In genomic region chr6:29813809-29814208, GRCh38 we compare ENCODE assay signal across 17 cellular contexts. TPM values are rescaled to one million over a fixed set of nuclear protein-coding genes. Genes with fewer than 3 reads are reported as not detected.
DNase-seq lines count a peak whose midpoint lies in the region; ATAC-seq and TF ChIP-seq lines count a peak whose summit lies in the region.
"Had no signal": no experiment of that assay in that cellular context is flagged by ENCODE, and none has a peak within 500 bp of the region (broad histone marks: within the 10 kb centered on the region; RNA-seq: fewer than 3 reads in every experiment).

No MANE protein-coding gene starts in this region.

- no peaks in the 10 kb centered on the region for H3K9me3 ChIP-seq in IMR-90 (ENCODE audit: control insufficient read depth, insufficient read depth, low read length)
- H3K9me3 ChIP-seq: BLaER1 treated with 17β-estradiol and CSF1 and Interleukin-3, amounts not matched to agents 10 nM and 100 nM; right atrium auricular region had no signal

- TF ChIP-seq POLR2A in IMR-90 (IDR thresholded peaks at IDR 0.05; ENCODE audit: low read depth, low read length) = no peak

- no peak overlapping the region for H3K4me3 ChIP-seq in IMR-90 (ENCODE audit: insufficient read depth, low read depth, low read length)
- H3K4me3 ChIP-seq: BLaER1 treated with 17β-estradiol and CSF1 and Interleukin-3, amounts not matched to agents 10 nM and 100 nM; right atrium auricular region had no signal

- POLR2A ChIA-PET in IMR-90 (lab: Charles Lee; ENCODE audit: unreplicated experiment) = no interaction called here

- no peak overlapping the region for H2BK5ac ChIP-seq in IMR-90 (ENCODE audit: low read depth, low read length, poor library complexity, severe bottlenecking)

- H3K27ac Mint-ChIP-seq in Calu3 (ENCODE audit: unreplicated experiment) = peak overlapping the region; percentile 46

- H3K9me3 Mint-ChIP-seq in Calu3 (ENCODE audit: low read depth, unreplicated experiment) = no peaks in the 10 kb centered on the region

- no peak overlapping the region for H3K14ac ChIP-seq in IMR-90 (replicated peaks; ENCODE audit: low read depth, low read length)

- DNase-seq in Calu3 (peak; percentile 54), IMR-90 (peak; percentile 8), SKM-1 (lab: John Stamatoyannopoulos, UW; ENCODE audit: unreplicated experiment) (peak; percentile 6), iris pigment epithelial cell (ENCODE audit: low read depth) (peak; percentile 33), NCI-H1436 (lab: John Stamatoyannopoulos, UW) (no peak)
- DNase-seq: activated CD8-positive, alpha-beta memory T cell treated with anti-CD3 and anti-CD28 coated beads, Interleukin-2, amount 50 U/mL, for 4 hours; anterior cingulate cortex; H7; Karpas-422; mesendoderm; NCI-H524 treated with DMSO at 0.1 percent for 48 hours; T-helper 9 cell had no signal

- in situ Hi-C loops in IMR-90 (cut with MboI; ENCODE audit: low sequenced_read_pairs) = no loop called here

- BruUV-seq in Calu3 (replicated peaks; lab: Mats Ljungman, UMichigan) = no TSS peak
- no TSS peak for BruUV-seq in IMR-90 (replicated peaks; lab: Mats Ljungman, UMichigan)

- H4K91ac ChIP-seq in IMR-90 (ENCODE audit: insufficient read depth, low read depth, low read length) = no peak overlapping the region

- no peak overlapping the region for H2AK5ac ChIP-seq in IMR-90 (ENCODE audit: low read depth, low read length)

- H3K36me3 ChIP-seq in IMR-90 (ENCODE audit: control insufficient read depth, insufficient read depth, low read length) = no peaks in the 10 kb centered on the region
- H3K36me3 ChIP-seq: BLaER1 treated with 17β-estradiol and CSF1 and Interleukin-3, amounts not matched to agents 10 nM and 100 nM; right atrium auricular region had no signal

- H2BK120ac ChIP-seq in IMR-90 (ENCODE audit: low read depth, low read length) = no peak overlapping the region

- H3K4me1 ChIP-seq in IMR-90 (ENCODE audit: control insufficient read depth, insufficient read depth, low read length) = no peaks in the 10 kb centered on the region
- H3K4me1 ChIP-seq: right atrium auricular region had no signal

- H3K27me3 ChIP-seq in IMR-90 (ENCODE audit: control insufficient read depth, insufficient read depth, low read length) = peaks cover 2% of the 10 kb centered on the region; the same call in 1 of the 2 replicates
- H3K27me3 ChIP-seq: BLaER1 treated with 17β-estradiol and CSF1 and Interleukin-3, amounts not matched to agents 10 nM and 100 nM; right atrium auricular region had no signal

- no peak overlapping the region for H3K4me3 Mint-ChIP-seq in Calu3 (ENCODE audit: low read depth, unreplicated experiment)

- no peak overlapping the region for H3K18ac ChIP-seq in IMR-90 (ENCODE audit: low read depth, low read length)

- peaks cover 29% of the 10 kb centered on the region for H3K27me3 Mint-ChIP-seq in Calu3 (ENCODE audit: unreplicated experiment)

- H3K4ac ChIP-seq in IMR-90 (ENCODE audit: low read depth, low read length) = no peak overlapping the region

- intact Hi-C loops in Calu3 (cut with micrococcal nuclease; ENCODE audit: unreplicated experiment) = no loop called here
- intact Hi-C loops in IMR-90 (cut with micrococcal nuclease) = no loop called here

- no peaks in the 10 kb centered on the region for H3K79me1 ChIP-seq in IMR-90 (ENCODE audit: low read depth in 1 of 2, low read length in 2 of 2)

- CTCF ChIA-PET in Calu3 (lab: Charles Lee) (no interaction called here), IMR-90 (lab: Yijun Ruan, JAX) (interaction anchor here (0.7 kb wide), 1 partner anchor 34 kb away, joined by 4 read pairs; no protein-coding TSS in a partner anchor)

- no peaks in the 10 kb centered on the region for H3K9me1 ChIP-seq in IMR-90 (ENCODE audit: insufficient read depth, low read length)

- H3K36me3 Mint-ChIP-seq in Calu3 (ENCODE audit: insufficient read depth, unreplicated experiment) = no peaks in the 10 kb centered on the region

- H2BK15ac ChIP-seq in IMR-90 (ENCODE audit: low read depth, low read length) = no peak overlapping the region

- no peak overlapping the region for H3K27ac ChIP-seq in IMR-90 (ENCODE audit: insufficient read depth, low read length)
- H3K27ac ChIP-seq: BLaER1 treated with 17β-estradiol and CSF1 and Interleukin-3, amounts not matched to agents 10 nM and 100 nM; right atrium auricular region had no signal

- dilution Hi-C loops in IMR-90 (cut with HindIII; ENCODE audit: low sequenced_read_pairs, unreplicated experiment) = no loop called here

- no peak overlapping the region for H4K8ac ChIP-seq in IMR-90 (ENCODE audit: low read depth in 2 of 2, low read length in 2 of 2)

- peak overlapping the region; percentile 43 for H2AFZ ChIP-seq in IMR-90 (replicated peaks; ENCODE audit: low read length, poor library complexity)

- H3K4me2 ChIP-seq in IMR-90 (ENCODE audit: low read depth, low read length) = no peak overlapping the region
- H3K4me2 ChIP-seq: BLaER1 treated with 17β-estradiol and CSF1 and Interleukin-3, amounts not matched to agents 10 nM and 100 nM had no signal

- no peak overlapping the region for H4K5ac ChIP-seq in IMR-90 (ENCODE audit: low read depth, low read length)

- no peak for TF ChIP-seq RAD21 in IMR-90 (IDR thresholded peaks at IDR 0.05; ENCODE audit: low read length)

- no peak overlapping the region for H2AK9ac ChIP-seq in IMR-90 (replicated peaks; ENCODE audit: low read depth, low read length, poor library complexity)

- no peak overlapping the region for H2BK20ac ChIP-seq in IMR-90 (ENCODE audit: low read depth, low read length)

- peaks cover 12% of the 10 kb centered on the region for H3K4me1 Mint-ChIP-seq in Calu3 (ENCODE audit: low read depth, unreplicated experiment)

- TF ChIP-seq CTCF in Calu3 (IDR thresholded peaks at IDR 0.05; ENCODE audit: unreplicated experiment) (no peak), IMR-90 (conservative IDR thresholded peaks at IDR 0.05; ENCODE audit: low read depth, low read length) (no peak)

- H4K20me1 ChIP-seq in IMR-90 (ENCODE audit: insufficient read depth, low read length) = no peaks in the 10 kb centered on the region
- H4K20me1 ChIP-seq: BLaER1 treated with 17β-estradiol and CSF1 and Interleukin-3, amounts not matched to agents 10 nM and 100 nM had no signal

- ATAC-seq in IMR-90 (ENCODE audit: low read depth) (no peak), HG03139 (IDR thresholded peaks at IDR 0.05; ENCODE audit: unreplicated experiment) (no peak), HG03196 (IDR thresholded peaks at IDR 0.05; ENCODE audit: unreplicated experiment) (no peak), HG03135 (IDR thresholded peaks at IDR 0.05; ENCODE audit: unreplicated experiment) (no peak)

- 58% methylated on average over 4 of the region's 7 CpGs; no CpG with 5 or more reads in 1 of the 2 experiments for WGBS in IMR-90 (ENCODE audit: extremely low coverage in 2 of 2, insufficient read length in 1 of 2), 2 experiments

- H3K9ac ChIP-seq in IMR-90 (ENCODE audit: low read depth, low read length) = no peak overlapping the region
- H3K9ac ChIP-seq: BLaER1 treated with 17β-estradiol and CSF1 and Interleukin-3, amounts not matched to agents 10 nM and 100 nM had no signal

- no peak overlapping the region for H3K56ac ChIP-seq in IMR-90 (ENCODE audit: extremely low read depth, insufficient read depth, low read length)

- no peak overlapping the region for H3K23ac ChIP-seq in IMR-90 (ENCODE audit: low read depth, low read length)

TF ChIP-seq in IMR-90, 13 proteins besides CTCF, POLR2A, EP300 and RAD21:
- no peak for TF ChIP-seq MAFK (IDR thresholded peaks at IDR 0.05; ENCODE audit: low read depth, low read length)
- no peak for TF ChIP-seq CEBPB (IDR thresholded peaks at IDR 0.05; ENCODE audit: low read depth, low read length)
- no peak for TF ChIP-seq NFE2L2 (IDR thresholded peaks at IDR 0.05; ENCODE audit: low read depth, low read length)
- no peak for TF ChIP-seq USF2 (IDR thresholded peaks at IDR 0.05; ENCODE audit: low read depth, low read length)
- no peak for TF ChIP-seq MXI1 (IDR thresholded peaks at IDR 0.05; ENCODE audit: borderline replicate concordance, low read depth, low read length)
- TF ChIP-seq SMC3 (IDR thresholded peaks at IDR 0.05; ENCODE audit: low read depth, low read length) = no peak
- TF ChIP-seq BHLHE40 (IDR thresholded peaks at IDR 0.05; ENCODE audit: low read depth, low read length) = no peak
- TF ChIP-seq ELK1 (IDR thresholded peaks at IDR 0.05; ENCODE audit: borderline replicate concordance, low read depth, low read length) = no peak
- no peak for TF ChIP-seq FOS (IDR thresholded peaks at IDR 0.05; ENCODE audit: low read depth, low read length)
- TF ChIP-seq RFX5 (IDR thresholded peaks at IDR 0.05; ENCODE audit: low read depth, low read length) = no peak
- TF ChIP-seq RCOR1 (IDR thresholded peaks at IDR 0.05; ENCODE audit: insufficient replicate concordance, low read length) = no peak
- TF ChIP-seq MAZ (IDR thresholded peaks at IDR 0.05; ENCODE audit: borderline replicate concordance, low read depth, low read length) = no peak
- no peak for TF ChIP-seq CHD1 (IDR thresholded peaks at IDR 0.05; ENCODE audit: low read depth, low read length)

RNA-seq across cellular contexts. Expression of gene HLA-G, which starts 13.8 kb away (rescaled TPM):
- total RNA-seq in Calu3 (2022) (0.45 and 1.5 TPM in 2 replicates), IMR-90 (2012; rRNA removed) (not detected in 2 replicates)
- not detected in 2 replicates for polyA plus RNA-seq in IMR-90 (2012; rRNA removed)
- 0.04 TPM in 1 of 2 replicates, not detected in the other for polyA plus RNA-seq in IMR-90 (2012; cell fraction: cytosol; rRNA removed)
- polyA plus RNA-seq in IMR-90 (2012; cell fraction: nucleus; rRNA removed; ENCODE audit: low replicate concordance) = not detected in 2 replicates
- total RNA-seq: right atrium auricular region had no signal
